In genomic region chr10:12198156-12198555, GRCh38 we compare ENCODE assay signal across 1 cellular context.
TF ChIP-seq lines count a peak whose summit lies in the region.

No MANE protein-coding gene starts in this region.

TF ChIP-seq in GM12878, 131 proteins besides CTCF, POLR2A, EP300 and RAD21:
- TF ChIP-seq TCF12 (IDR thresholded peaks at IDR 0.05; ENCODE audit: low read depth, low read length) (no peak), PML (IDR thresholded peaks at IDR 0.05; ENCODE audit: low read length) (no peak), KDM1A (IDR thresholded peaks at IDR 0.05; ENCODE audit: borderline replicate concordance) (no peak), YY1 (IDR thresholded peaks at IDR 0.05; ENCODE audit: low read depth, low read length) (no peak), RBBP5 (conservative IDR thresholded peaks at IDR 0.05) (no peak), ZNF217 (IDR thresholded peaks at IDR 0.05) (no peak), ZNF24 (IDR thresholded peaks at IDR 0.05) (no peak), ZBTB11 (CRISPR knock-in tag; IDR thresholded peaks at IDR 0.05) (no peak), REST (IDR thresholded peaks at IDR 0.05; ENCODE audit: low read depth, low read length) (no peak)
